In the genomic region with DNA sequence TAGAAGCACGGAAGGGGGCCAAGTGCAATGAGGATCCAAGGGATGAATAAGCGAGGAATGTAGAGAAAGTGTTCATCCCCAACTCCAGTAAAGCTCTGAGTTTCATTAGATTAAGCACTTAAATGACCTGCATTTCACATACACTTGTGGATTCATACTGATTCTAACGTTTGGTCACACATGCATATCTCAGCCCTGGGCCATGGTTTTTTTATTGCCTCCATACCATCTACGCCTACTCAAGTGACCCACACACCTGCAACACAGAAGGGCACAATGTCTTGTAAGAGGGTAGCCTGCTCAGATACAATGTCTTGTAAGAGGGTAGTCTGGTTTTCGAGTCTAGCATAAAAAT, we compare ENCODE assay signal across 8 cellular contexts. TPM values are rescaled to one million over a fixed set of nuclear protein-coding genes. Genes with fewer than 3 reads are reported as not detected.
DNase-seq lines count a peak whose midpoint lies in the region; ATAC-seq lines count a peak whose summit lies in the region.

No MANE protein-coding gene starts in this region.

- peaks cover 16% of the 10 kb centered on the region for H3K36me3 Mint-ChIP-seq in activated CD4-positive, alpha-beta memory T cell treated with anti-CD3 and anti-CD28 coated beads, Interleukin-2, amount 10 ng/mL, durations not matched to agents 7 days and 5 days (ENCODE audit: low read depth)

- H3K27ac Mint-ChIP-seq in activated CD4-positive, alpha-beta memory T cell treated with anti-CD3 and anti-CD28 coated beads, Interleukin-2, amount 10 ng/mL, durations not matched to agents 7 days and 5 days, result peak overlapping the region; percentile 73

- POLR2A ChIA-PET in activated CD4-positive, alpha-beta memory T cell treated with anti-CD3 and anti-CD28 coated beads, Interleukin-2, amount 10 ng/mL, durations not matched to agents 7 days and 5 days (lab: Charles Lee), result interaction anchor here (1.0 to 3.6 kb wide), 15 partner anchors 12 to 107 kb away, joined by 3 to 41 read pairs (median 5); a partner anchor contains a TSS

- H3K27ac ChIP-seq in temporal lobe (ENCODE audit: low read depth, low read length), result peak overlapping the region; percentile 89

- H3K27me3 Mint-ChIP-seq in activated CD4-positive, alpha-beta memory T cell treated with anti-CD3 and anti-CD28 coated beads, Interleukin-2, amount 10 ng/mL, durations not matched to agents 7 days and 5 days, result peaks cover 2% of the 10 kb centered on the region

- CTCF ChIA-PET in activated CD4-positive, alpha-beta memory T cell treated with anti-CD3 and anti-CD28 coated beads, Interleukin-2, amount 10 ng/mL, durations not matched to agents 7 days and 5 days (lab: Charles Lee), result interaction anchor here (1.0 to 12.2 kb wide), 7 partner anchors 11 to 150 kb away, joined by 3 to 226 read pairs (median 12); a partner anchor contains a TSS

- peaks cover 5% of the 10 kb centered on the region for H3K9me3 Mint-ChIP-seq in activated CD4-positive, alpha-beta memory T cell treated with anti-CD3 and anti-CD28 coated beads, Interleukin-2, amount 10 ng/mL, durations not matched to agents 7 days and 5 days

- DNase-seq in DMS79 treated with DMSO at 0.1 percent for 48 hours (lab: John Stamatoyannopoulos, UW), result peak; percentile 41
- DNase-seq in DMS79 (lab: John Stamatoyannopoulos, UW), result no peak
- no peak for DNase-seq in activated CD4-positive, alpha-beta memory T cell treated with anti-CD3 and anti-CD28 coated beads, Interleukin-2, amount 10 ng/mL, durations not matched to agents 7 days and 5 days
- peak; percentile 9 for DNase-seq in iPS-NIHi7 (ENCODE audit: extremely low spot score)
- no peak for DNase-seq in NCI-H2029 (lab: John Stamatoyannopoulos, UW)

- peak overlapping the region; percentile 82 for H3K4me3 Mint-ChIP-seq in activated CD4-positive, alpha-beta memory T cell treated with anti-CD3 and anti-CD28 coated beads, Interleukin-2, amount 10 ng/mL, durations not matched to agents 7 days and 5 days

- H3K4me1 Mint-ChIP-seq in activated CD4-positive, alpha-beta memory T cell treated with anti-CD3 and anti-CD28 coated beads, Interleukin-2, amount 10 ng/mL, durations not matched to agents 7 days and 5 days, result peaks cover 40% of the 10 kb centered on the region

- ATAC-seq in HG02943 (IDR thresholded peaks at IDR 0.05; ENCODE audit: low read depth, unreplicated experiment), result peak; percentile 27
- no peak for ATAC-seq in GM18858 (IDR thresholded peaks at IDR 0.05; ENCODE audit: unreplicated experiment)

RNA-seq across cellular contexts. Expression of a gene that starts 0.6 kb away (rescaled TPM):
- total RNA-seq in activated CD4-positive, alpha-beta memory T cell treated with anti-CD3 and anti-CD28 coated beads, Interleukin-2, amount 10 ng/mL, durations not matched to agents 7 days and 5 days, result 10 to 100 TPM; 66.3 to 68.2 TPM
- 38.6 TPM for total RNA-seq in temporal lobe

RNA-seq across cellular contexts. Expression of a gene that starts 37.5 kb away (rescaled TPM):
- 10 to 100 TPM; 12.9 to 13.4 TPM for total RNA-seq in activated CD4-positive, alpha-beta memory T cell treated with anti-CD3 and anti-CD28 coated beads, Interleukin-2, amount 10 ng/mL, durations not matched to agents 7 days and 5 days
- 24.1 TPM for total RNA-seq in temporal lobe

RNA-seq across cellular contexts. Expression of a gene that starts 43.4 kb away (rescaled TPM):
- 1 to 10 TPM; 3.5 to 3.9 TPM for total RNA-seq in activated CD4-positive, alpha-beta memory T cell treated with anti-CD3 and anti-CD28 coated beads, Interleukin-2, amount 10 ng/mL, durations not matched to agents 7 days and 5 days
- 7.6 TPM for total RNA-seq in temporal lobe

Comparison
In these comparisons a context has a peak if more than half of its experiments do, and no peak if none do; other contexts are left out.
1. DNase-seq: peak in DMS79 treated with DMSO at 0.1 percent for 48 hours (single experiment) and iPS-NIHi7 (single experiment); none in DMS79 (single experiment), activated CD4-positive, alpha-beta memory T cell treated with anti-CD3 and anti-CD28 coated beads, Interleukin-2, amount 10 ng/mL, durations not matched to agents 7 days and 5 days (single experiment) and NCI-H2029 (single experiment).